Comparison of ENCODE assay signal across 2 cellular contexts in genomic region chr17:3557768-3558583, GRCh38.
TF ChIP-seq lines count a peak whose summit lies in the region.

TSS of gene TRPV3 (minus strand) at chr17:3557812. CDS start at chr17:3554850, 2,962 bp downstream.

TF ChIP-seq in HCT116, 20 proteins besides CTCF, POLR2A, EP300 and RAD21:
- TF ChIP-seq REST (IDR thresholded peaks at IDR 0.05; ENCODE audit: low read depth) (no peak), ATF3 (IDR thresholded peaks at IDR 0.05) (no peak), SP1 (IDR thresholded peaks at IDR 0.05; ENCODE audit: low read depth) (peak; percentile 52; the same call in 1 of the 2 replicates), POLR2AphosphoS5 (IDR thresholded peaks at IDR 0.05; ENCODE audit: low read depth, low read length) (no peak), TCF7L2 (IDR thresholded peaks at IDR 0.05; ENCODE audit: borderline replicate concordance, extremely low read depth, insufficient read depth, insufficient read length) (no peak), JUND (IDR thresholded peaks at IDR 0.05) (no peak; the same call in 1 of the 2 replicates), EZH2 (IDR thresholded peaks at IDR 0.05) (no peak), EZH2phosphoT487 (IDR thresholded peaks at IDR 0.05; ENCODE audit: borderline replicate concordance) (no peak), CBX3 (IDR thresholded peaks at IDR 0.05; ENCODE audit: low read depth) (no peak), YY1 (IDR thresholded peaks at IDR 0.05; ENCODE audit: extremely low read depth, insufficient replicate concordance, low read depth, low read length) (no peak), CEBPB (IDR thresholded peaks at IDR 0.05; ENCODE audit: low read depth) (no peak), SRF (IDR thresholded peaks at IDR 0.05; ENCODE audit: low read depth) (no peak), EGR1 (IDR thresholded peaks at IDR 0.05; ENCODE audit: low read depth) (peak; percentile 90), ELF1 (IDR thresholded peaks at IDR 0.05; ENCODE audit: borderline replicate concordance, low read depth) (no peak), SIN3A (IDR thresholded peaks at IDR 0.05; ENCODE audit: low read depth) (no peak), FOSL1 (IDR thresholded peaks at IDR 0.05; ENCODE audit: low read depth) (peak; percentile 50), MAX (IDR thresholded peaks at IDR 0.05) (peak; percentile 92), ZNF274 (IDR thresholded peaks at IDR 0.05; ENCODE audit: low read depth, low read length) (no peak), ZFX (IDR thresholded peaks at IDR 0.05) (no peak), ZBTB33 (IDR thresholded peaks at IDR 0.05; ENCODE audit: extremely low read depth, insufficient replicate concordance, low read length) (no peak)

TF ChIP-seq in GM12878, 131 proteins besides CTCF, POLR2A, EP300 and RAD21 (continues in another document):
- TF ChIP-seq BMI1 (IDR thresholded peaks at IDR 0.05; ENCODE audit: borderline replicate concordance) (0 out of 2 replicates have a peak, but pooled peaks have one; percentile 17), MTA2 (IDR thresholded peaks at IDR 0.05; ENCODE audit: low read depth) (peak; percentile 28; the same call in 1 of the 2 replicates), CREM (IDR thresholded peaks at IDR 0.05; ENCODE audit: low read depth) (peak; percentile 50; the same call in 1 of the 2 replicates), CEBPZ (IDR thresholded peaks at IDR 0.05; ENCODE audit: low read depth, low read length) (no peak), ASH2L (IDR thresholded peaks at IDR 0.05; ENCODE audit: borderline replicate concordance, low read depth) (no peak), SMC3 (IDR thresholded peaks at IDR 0.05; ENCODE audit: borderline replicate concordance, low read length) (no peak), RUNX3 (IDR thresholded peaks at IDR 0.05; ENCODE audit: low read length) (peak; percentile 70), JUNB (IDR thresholded peaks at IDR 0.05) (peak; percentile 39), ATF7 (IDR thresholded peaks at IDR 0.05; ENCODE audit: low read depth) (peak; percentile 77), ZNF687 (IDR thresholded peaks at IDR 0.05) (peak; percentile 79), BACH1 (IDR thresholded peaks at IDR 0.05; ENCODE audit: borderline replicate concordance) (peak; percentile 58), GABPA (IDR thresholded peaks at IDR 0.05; ENCODE audit: low read depth) (no peak), E2F4 (IDR thresholded peaks at IDR 0.05; ENCODE audit: low read depth, low read length) (no peak), ZNF592 (IDR thresholded peaks at IDR 0.05) (peak; percentile 63; the same call in 1 of the 2 replicates), ZNF24 (IDR thresholded peaks at IDR 0.05) (peak; percentile 45; the same call in 1 of the 2 replicates), ESRRA (IDR thresholded peaks at IDR 0.05; ENCODE audit: low read length) (no peak), NR2F1 (conservative IDR thresholded peaks at IDR 0.05) (peak; percentile 87), CREB1 (IDR thresholded peaks at IDR 0.05; ENCODE audit: low read depth) (0 out of 2 replicates have a peak, but pooled peaks have one; percentile 16), ATF3 (IDR thresholded peaks at IDR 0.05; ENCODE audit: borderline replicate concordance, extremely low read depth, low read depth, low read length) (0 out of 2 replicates have a peak, but pooled peaks have one; percentile 34), USF2 (IDR thresholded peaks at IDR 0.05; ENCODE audit: borderline replicate concordance, low read depth, low read length) (peak; percentile 71), CHD1 (IDR thresholded peaks at IDR 0.05; ENCODE audit: low read depth, low read length) (no peak), CHD2 (IDR thresholded peaks at IDR 0.05; ENCODE audit: borderline replicate concordance, low read depth, low read length) (no peak), PBX3 (IDR thresholded peaks at IDR 0.05; ENCODE audit: insufficient replicate concordance, low read depth, low read length) (no peak), ZNF217 (IDR thresholded peaks at IDR 0.05) (peak; percentile 73), ZNF207 (IDR thresholded peaks at IDR 0.05; ENCODE audit: borderline replicate concordance) (no peak), MAX (IDR thresholded peaks at IDR 0.05; ENCODE audit: low read depth, low read length) (peak; percentile 90), ATF2 (IDR thresholded peaks at IDR 0.05; ENCODE audit: low read length) (0 out of 2 replicates have a peak, but pooled peaks have one; percentile 1), BCL11A (IDR thresholded peaks at IDR 0.05; ENCODE audit: low read depth, low read length) (peak; percentile 13), NR2C1 (IDR thresholded peaks at IDR 0.05) (0 out of 2 replicates have a peak, but pooled peaks have one; percentile 38), KLF5 (IDR thresholded peaks at IDR 0.05; ENCODE audit: partially characterized antibody) (no peak), BCL3 (IDR thresholded peaks at IDR 0.05; ENCODE audit: borderline replicate concordance, insufficient read depth, low read depth, low read length, poor library complexity, severe bottlenecking) (no peak), MTA3 (IDR thresholded peaks at IDR 0.05; ENCODE audit: borderline replicate concordance, low read length) (0 out of 2 replicates have a peak, but pooled peaks have one; percentile 75)
